Comparison of ENCODE assay signal across 8 cellular contexts in the genomic region with DNA sequence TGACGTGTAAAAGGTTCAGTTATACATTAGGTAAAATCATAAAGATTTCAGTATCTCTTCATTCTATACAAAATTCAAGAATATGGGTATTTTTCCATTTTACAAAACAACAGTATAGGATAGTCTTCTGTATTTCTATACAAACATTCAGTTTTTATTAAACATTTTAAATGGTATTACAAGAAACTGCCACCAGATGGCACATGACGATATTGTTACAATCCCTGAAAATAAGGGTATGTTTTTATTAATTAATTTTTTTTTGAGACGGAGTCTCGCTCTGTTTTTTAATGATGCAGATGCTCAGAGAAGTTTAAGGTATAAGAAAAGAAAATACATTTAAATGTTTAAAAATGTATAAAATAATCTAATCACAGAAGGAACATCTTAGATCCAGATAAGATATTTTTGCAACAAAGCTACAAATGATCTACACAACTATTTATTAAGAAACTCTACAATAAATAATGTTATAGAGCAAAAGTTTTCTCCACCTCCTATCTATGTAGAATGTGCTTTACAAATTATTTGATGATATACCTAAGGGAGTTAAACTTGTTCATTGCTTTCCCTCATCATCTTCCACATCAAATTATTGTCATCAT. TPM values are rescaled to one million over a fixed set of nuclear protein-coding genes. Genes with fewer than 3 reads are reported as not detected.
A peak's percentile ranks its signal among the peaks of the same experiment; 100 is the strongest.
DNase-seq lines count a peak whose midpoint lies in the region; ATAC-seq, FAIRE-seq and TF ChIP-seq lines count a peak whose summit lies in the region.

No MANE protein-coding gene starts in this region.

- ATAC-seq in activated T-cell treated with anti-CD3 and anti-CD28 coated beads, Interleukin-2, amount 50 U/mL, for 4 hours, result no peak
- ATAC-seq in T-cell (replicated peaks in 1 of 4), result no peak

- POLR2A ChIA-PET in T-cell (lab: Charles Lee), result interaction anchor here (0.6 to 2.9 kb wide), 7 partner anchors 68 to 100 kb away, joined by 3 to 8 read pairs (median 3); partner anchors contain the start of gene AP4B1 (in 1 of the 2)

- TF ChIP-seq CTCF in fibroblast of pulmonary artery (IDR thresholded peaks at IDR 0.05; ENCODE audit: low read length, missing control alignments), result peak; percentile 39
- TF ChIP-seq CTCF in retinal pigment epithelial cell (conservative IDR thresholded peaks at IDR 0.05; ENCODE audit: low read depth, low read length), result peak; percentile 43

- CTCF ChIA-PET in T-cell (lab: Charles Lee), result interaction anchor here (0.6 to 5.3 kb wide), 24 partner anchors 10 to 884 kb away, joined by 3 to 41 read pairs (median 3); partner anchors contain the start of genes AP4B1 (in 1 of the 2), DCLRE1B (in 1 of the 2) and HIPK1 (in 1 of the 2)

- no peaks in the 10 kb centered on the region for H3K9me3 Mint-ChIP-seq in activated T-cell treated with anti-CD3 and anti-CD28 coated beads, Interleukin-2, amount 50 U/mL, for 4 hours
- no peaks in the 10 kb centered on the region for H3K9me3 Mint-ChIP-seq in T-cell

- DNase-seq in activated T-cell treated with anti-CD3 and anti-CD28 coated beads for 4 hours (peak; percentile 15), LoVo (ENCODE audit: low spot score) (peak; percentile 59), T-cell (peak in 11 of 34 experiments; percentile 7 to 58 (median 21)), fibroblast of pulmonary artery (ENCODE audit: low read depth) (peak; percentile 79), retinal pigment epithelial cell (ENCODE audit: low read depth) (no peak), H54 (ENCODE audit: insufficient read length, low spot score) (no peak)
- no peak for DNase-seq in activated T-cell treated with anti-CD3 and anti-CD28 coated beads, Interleukin-2, amount 50 U/mL, for 4 hours
- no peak for DNase-seq in activated CD4-positive, alpha-beta T cell treated with anti-CD3 and anti-CD28 coated beads, Interleukin-2, amount 50 U/mL, for 48 hours

- no peaks in the 10 kb centered on the region for H3K27me3 Mint-ChIP-seq in activated T-cell treated with anti-CD3 and anti-CD28 coated beads, Interleukin-2, amount 50 U/mL, for 4 hours (ENCODE audit: low read depth)
- no peaks in the 10 kb centered on the region for H3K27me3 Mint-ChIP-seq in T-cell

- FAIRE-seq in H54 (lab: Jason Lieb, UNC), result no peak

- H3K4me3 Mint-ChIP-seq in activated T-cell treated with anti-CD3 and anti-CD28 coated beads, Interleukin-2, amount 50 U/mL, for 4 hours, result no peak overlapping the region
- H3K4me3 Mint-ChIP-seq in T-cell, result no peak overlapping the region

- H3K36me3 Mint-ChIP-seq in activated T-cell treated with anti-CD3 and anti-CD28 coated beads, Interleukin-2, amount 50 U/mL, for 4 hours (ENCODE audit: insufficient read depth), result peaks cover 30% of the 10 kb centered on the region
- peaks cover 25% of the 10 kb centered on the region for H3K36me3 Mint-ChIP-seq in T-cell

- H3K27ac Mint-ChIP-seq in T-cell, result peak overlapping the region; percentile 31 to 58

- TF ChIP-seq POLR2A in H54 (IDR thresholded peaks at IDR 0.05; ENCODE audit: low read depth, low read length), result no peak

- peaks cover 3% of the 10 kb centered on the region for H3K4me1 Mint-ChIP-seq in activated T-cell treated with anti-CD3 and anti-CD28 coated beads, Interleukin-2, amount 50 U/mL, for 4 hours (ENCODE audit: low read depth)
- peaks cover 5 to 7% (median 5%) of the 10 kb centered on the region in 3 donors for H3K4me1 Mint-ChIP-seq in T-cell

- H3K4me3 ChIP-seq in fibroblast of pulmonary artery (replicated peaks; ENCODE audit: low read depth, low read length), result no peak overlapping the region
- no peak overlapping the region for H3K4me3 ChIP-seq in retinal pigment epithelial cell (ENCODE audit: low read length)

RNA-seq across cellular contexts. Expression of gene RSBN1, which starts 23.5 kb away (rescaled TPM):
- 10 to 100 TPM; 15.4 to 20.2 (median 17.2) TPM for total RNA-seq in activated T-cell treated with anti-CD3 and anti-CD28 coated beads, Interleukin-2, amount 50 U/mL, for 4 hours
- total RNA-seq in T-cell, result 10 to 100 TPM; 43.9 to 49.9 (median 45.1) TPM

RNA-seq across cellular contexts. Expression of gene PTPN22, which starts 35.7 kb away (rescaled TPM):
- 10 to 100 TPM; 39.9 to 49.3 (median 46.8) TPM for total RNA-seq in activated T-cell treated with anti-CD3 and anti-CD28 coated beads, Interleukin-2, amount 50 U/mL, for 4 hours
- total RNA-seq in T-cell, result 10 to 100 TPM; 25.6 to 45.9 (median 26.6) TPM

RNA-seq across cellular contexts. Expression of gene BCL2L15, which starts 51.6 kb away (rescaled TPM):
- total RNA-seq in activated T-cell treated with anti-CD3 and anti-CD28 coated beads, Interleukin-2, amount 50 U/mL, for 4 hours, result 1 to 10 TPM in 2 of 3 donors, under 1 TPM in 1; 0.74 to 1.6 (median 1.4) TPM
- 1 to 10 TPM; 1.2 to 5.8 (median 1.7) TPM for total RNA-seq in T-cell

Comparison
In these comparisons a context has a peak if more than half of its experiments do, and no peak if none do; other contexts are left out.
1. DNase-seq: peak in activated T-cell treated with anti-CD3 and anti-CD28 coated beads for 4 hours (single experiment), LoVo (single experiment) and fibroblast of pulmonary artery (single experiment); none in activated T-cell treated with anti-CD3 and anti-CD28 coated beads, Interleukin-2, amount 50 U/mL, for 4 hours (single experiment), retinal pigment epithelial cell (single experiment), H54 (single experiment) and activated CD4-positive, alpha-beta T cell treated with anti-CD3 and anti-CD28 coated beads, Interleukin-2, amount 50 U/mL, for 48 hours (0 of 2).